In the genomic region with DNA sequence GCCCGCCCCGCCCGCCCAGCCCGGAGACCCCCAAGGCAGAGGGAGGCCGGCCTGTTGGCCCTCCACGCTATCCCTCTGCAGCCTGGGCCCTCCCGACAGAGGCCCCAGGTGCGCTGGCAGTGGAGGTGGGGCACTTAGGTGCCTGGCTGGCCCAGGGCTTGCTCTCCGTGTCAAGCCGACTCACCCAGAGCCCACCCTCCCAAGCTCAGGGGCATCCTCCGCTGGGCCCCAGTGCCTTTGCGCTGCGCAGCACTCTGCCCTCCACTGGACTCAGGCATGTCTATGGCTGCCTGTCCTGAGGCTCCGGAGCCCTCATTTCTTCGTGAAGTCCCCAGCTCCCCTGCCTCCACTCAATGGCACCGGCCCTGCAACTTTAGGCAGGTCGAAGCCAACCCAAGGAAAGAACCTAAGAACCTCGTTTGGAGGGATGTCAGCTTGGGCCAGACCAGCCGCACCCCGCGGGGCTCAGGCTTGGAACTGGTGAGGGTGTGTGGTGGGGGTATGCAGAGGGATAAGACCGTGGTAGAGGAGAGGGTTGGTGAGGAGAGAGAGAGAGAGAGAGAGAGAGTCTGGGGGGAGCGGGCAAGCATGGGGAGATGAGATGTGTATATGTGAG, we compare ENCODE assay signal across 9 cellular contexts. TPM values are rescaled to one million over a fixed set of nuclear protein-coding genes. Genes with fewer than 3 reads are reported as not detected.
DNase-seq lines count a peak whose midpoint lies in the region; ATAC-seq and TF ChIP-seq lines count a peak whose summit lies in the region.
"Had no signal": no experiment of that assay in that cellular context is flagged by ENCODE, and none has a peak within 500 bp of the region (broad histone marks: within the 10 kb centered on the region; RNA-seq: fewer than 3 reads in every experiment).

No MANE protein-coding gene starts in this region.

- no peaks in the 10 kb centered on the region for H3K9me3 ChIP-seq in iPS-15b (ENCODE audit: control insufficient read depth, insufficient read depth, low read length)

- peak; percentile 25 for ATAC-seq in activated CD4-positive, alpha-beta T cell treated with anti-CD3 and anti-CD28 coated beads for 36 hours
- ATAC-seq in activated CD8-positive, alpha-beta T cell treated with anti-CD3 and anti-CD28 coated beads for 36 hours = peak; percentile 28

- H3K27ac ChIP-seq in temporal lobe (ENCODE audit: low read depth, low read length) = peak overlapping the region; percentile 27

- H3K27me3 ChIP-seq in iPS-15b (ENCODE audit: control insufficient read depth, insufficient read depth, low read length) = peaks cover 5% of the 10 kb centered on the region

- H3K9ac ChIP-seq in iPS-15b (ENCODE audit: low read depth, low read length) = no peak overlapping the region

- no peak for DNase-seq in activated CD4-positive, alpha-beta T cell treated with anti-CD3 and anti-CD28 coated beads for 36 hours
- DNase-seq in activated CD4-positive, alpha-beta T cell treated with anti-CD3 and anti-CD28 coated beads, Interleukin-2, amount 10 ng/mL, durations not matched to agents 24 days and 14 days = no peak
- no peak for DNase-seq in activated CD8-positive, alpha-beta T cell treated with anti-CD3 and anti-CD28 coated beads for 36 hours
- no peak for DNase-seq in NCI-H345 (lab: John Stamatoyannopoulos, UW)
- no peak for DNase-seq in LoVo (ENCODE audit: low spot score)
- no peak for DNase-seq in GM19240 (ENCODE audit: insufficient read length, low spot score)
- DNase-seq: SHP77 had no signal

- H3K4me3 Mint-ChIP-seq in activated CD4-positive, alpha-beta T cell treated with anti-CD3 and anti-CD28 coated beads for 36 hours = no peak overlapping the region
- H3K4me3 Mint-ChIP-seq in activated CD4-positive, alpha-beta T cell treated with anti-CD3 and anti-CD28 coated beads, Interleukin-2, amount 10 ng/mL, durations not matched to agents 24 days and 14 days = no peak overlapping the region
- no peak overlapping the region for H3K4me3 Mint-ChIP-seq in activated CD8-positive, alpha-beta T cell treated with anti-CD3 and anti-CD28 coated beads for 36 hours

- no peaks in the 10 kb centered on the region for H3K9me3 Mint-ChIP-seq in activated CD4-positive, alpha-beta T cell treated with anti-CD3 and anti-CD28 coated beads for 36 hours (ENCODE audit: low read depth)
- no peaks in the 10 kb centered on the region for H3K9me3 Mint-ChIP-seq in activated CD4-positive, alpha-beta T cell treated with anti-CD3 and anti-CD28 coated beads, Interleukin-2, amount 10 ng/mL, durations not matched to agents 24 days and 14 days
- H3K9me3 Mint-ChIP-seq in activated CD8-positive, alpha-beta T cell treated with anti-CD3 and anti-CD28 coated beads for 36 hours = no peaks in the 10 kb centered on the region

- H3K36me3 ChIP-seq in iPS-15b (ENCODE audit: control insufficient read depth, insufficient read depth, low read length) = no peaks in the 10 kb centered on the region

- no peaks in the 10 kb centered on the region for H3K27me3 Mint-ChIP-seq in activated CD4-positive, alpha-beta T cell treated with anti-CD3 and anti-CD28 coated beads for 36 hours
- H3K27me3 Mint-ChIP-seq in activated CD4-positive, alpha-beta T cell treated with anti-CD3 and anti-CD28 coated beads, Interleukin-2, amount 10 ng/mL, durations not matched to agents 24 days and 14 days = no peaks in the 10 kb centered on the region
- H3K27me3 Mint-ChIP-seq in activated CD8-positive, alpha-beta T cell treated with anti-CD3 and anti-CD28 coated beads for 36 hours = no peaks in the 10 kb centered on the region

- H3K4me3 ChIP-seq in iPS-15b (ENCODE audit: low read depth, low read length) = peak overlapping the region; percentile 48

- no peaks in the 10 kb centered on the region for H3K4me1 ChIP-seq in iPS-15b (ENCODE audit: control insufficient read depth, insufficient read depth, low read length)

- no peaks in the 10 kb centered on the region for H3K36me3 Mint-ChIP-seq in activated CD4-positive, alpha-beta T cell treated with anti-CD3 and anti-CD28 coated beads for 36 hours (ENCODE audit: low read depth)
- H3K36me3 Mint-ChIP-seq in activated CD4-positive, alpha-beta T cell treated with anti-CD3 and anti-CD28 coated beads, Interleukin-2, amount 10 ng/mL, durations not matched to agents 24 days and 14 days (ENCODE audit: low read depth) = no peaks in the 10 kb centered on the region
- no peaks in the 10 kb centered on the region for H3K36me3 Mint-ChIP-seq in activated CD8-positive, alpha-beta T cell treated with anti-CD3 and anti-CD28 coated beads for 36 hours (ENCODE audit: low read depth)

- H3K4me1 Mint-ChIP-seq in activated CD4-positive, alpha-beta T cell treated with anti-CD3 and anti-CD28 coated beads for 36 hours = peaks cover 2% of the 10 kb centered on the region
- peaks cover 9% of the 10 kb centered on the region for H3K4me1 Mint-ChIP-seq in activated CD4-positive, alpha-beta T cell treated with anti-CD3 and anti-CD28 coated beads, Interleukin-2, amount 10 ng/mL, durations not matched to agents 24 days and 14 days
- peaks cover 4% of the 10 kb centered on the region for H3K4me1 Mint-ChIP-seq in activated CD8-positive, alpha-beta T cell treated with anti-CD3 and anti-CD28 coated beads for 36 hours (ENCODE audit: low read depth)

- CTCF ChIA-PET in activated CD4-positive, alpha-beta T cell treated with anti-CD3 and anti-CD28 coated beads for 36 hours (lab: Charles Lee) = interaction anchor here (0.9 to 1.9 kb wide), 6 partner anchors 12 to 260 kb away, joined by 3 to 4 read pairs (median 4); a partner anchor contains a TSS
- CTCF ChIA-PET in activated CD8-positive, alpha-beta T cell treated with anti-CD3 and anti-CD28 coated beads for 36 hours (lab: Charles Lee) = interaction anchor here (0.5 to 2.3 kb wide), 5 partner anchors 8 to 261 kb away, joined by 3 to 7 read pairs (median 5); a partner anchor contains a TSS

- H3K27ac Mint-ChIP-seq in activated CD4-positive, alpha-beta T cell treated with anti-CD3 and anti-CD28 coated beads for 36 hours = no peak overlapping the region
- H3K27ac Mint-ChIP-seq in activated CD4-positive, alpha-beta T cell treated with anti-CD3 and anti-CD28 coated beads, Interleukin-2, amount 10 ng/mL, durations not matched to agents 24 days and 14 days = no peak overlapping the region
- H3K27ac Mint-ChIP-seq in activated CD8-positive, alpha-beta T cell treated with anti-CD3 and anti-CD28 coated beads for 36 hours = no peak overlapping the region

- intact Hi-C loops in activated CD4-positive, alpha-beta T cell treated with anti-CD3 and anti-CD28 coated beads for 36 hours (cut with DNase I, micrococcal nuclease) = loop anchor here in 1 of 2 experiments (1.0 kb wide), 2 partner anchors 136 to 261 kb away; no protein-coding TSS in a partner anchor
- intact Hi-C loops in activated CD4-positive, alpha-beta T cell treated with anti-CD3 and anti-CD28 coated beads, Interleukin-2, amount 10 ng/mL, durations not matched to agents 24 days and 14 days (cut with micrococcal nuclease) = loop anchor here (1.0 kb wide), 2 partner anchors 18 to 261 kb away; no protein-coding TSS in a partner anchor
- intact Hi-C loops in activated CD8-positive, alpha-beta T cell treated with anti-CD3 and anti-CD28 coated beads for 36 hours (cut with micrococcal nuclease) = no loop called here

- POLR2A ChIA-PET in activated CD4-positive, alpha-beta T cell treated with anti-CD3 and anti-CD28 coated beads for 36 hours (lab: Charles Lee) = no interaction called here
- POLR2A ChIA-PET in activated CD8-positive, alpha-beta T cell treated with anti-CD3 and anti-CD28 coated beads for 36 hours (lab: Charles Lee) = interaction anchor here (1.0 kb wide), 1 partner anchor 269 kb away, joined by 5 read pairs; no protein-coding TSS in a partner anchor

- TF ChIP-seq CTCF in activated CD8-positive, alpha-beta T cell treated with anti-CD3 and anti-CD28 coated beads for 36 hours (IDR thresholded peaks at IDR 0.05) = peak; percentile 71

RNA-seq across cellular contexts. Expression of a gene that starts 11.1 kb away (rescaled TPM):
- 10 to 100 TPM; 65.2 to 82.1 TPM for total RNA-seq in activated CD4-positive, alpha-beta T cell treated with anti-CD3 and anti-CD28 coated beads for 36 hours
- total RNA-seq in activated CD4-positive, alpha-beta T cell treated with anti-CD3 and anti-CD28 coated beads, Interleukin-2, amount 10 ng/mL, durations not matched to agents 24 days and 14 days = 86.9 and 88.6 TPM in 2 replicates
- total RNA-seq in activated CD8-positive, alpha-beta T cell treated with anti-CD3 and anti-CD28 coated beads for 36 hours = 10 to 100 TPM; 62.5 to 63.1 TPM
- total RNA-seq in temporal lobe = 3.0 TPM

RNA-seq across cellular contexts. Expression of a gene that starts 11.2 kb away (rescaled TPM):
- 1 to 10 TPM; 1.8 to 2.2 TPM for total RNA-seq in activated CD4-positive, alpha-beta T cell treated with anti-CD3 and anti-CD28 coated beads for 36 hours
- total RNA-seq in activated CD4-positive, alpha-beta T cell treated with anti-CD3 and anti-CD28 coated beads, Interleukin-2, amount 10 ng/mL, durations not matched to agents 24 days and 14 days = 5.7 and 6.8 TPM in 2 replicates
- under 1 TPM; 0.20 to 0.36 TPM for total RNA-seq in activated CD8-positive, alpha-beta T cell treated with anti-CD3 and anti-CD28 coated beads for 36 hours
- total RNA-seq in temporal lobe = 172 TPM

RNA-seq across cellular contexts. Expression of a gene that starts 31.4 kb away (rescaled TPM):
- 1 to 10 TPM; 2.2 to 3.0 TPM for total RNA-seq in activated CD4-positive, alpha-beta T cell treated with anti-CD3 and anti-CD28 coated beads for 36 hours
- total RNA-seq in activated CD4-positive, alpha-beta T cell treated with anti-CD3 and anti-CD28 coated beads, Interleukin-2, amount 10 ng/mL, durations not matched to agents 24 days and 14 days = 3.4 TPM in 2 replicates
- 1 to 10 TPM; 4.0 TPM for total RNA-seq in activated CD8-positive, alpha-beta T cell treated with anti-CD3 and anti-CD28 coated beads for 36 hours
- 0.49 TPM for total RNA-seq in temporal lobe

RNA-seq across cellular contexts. Expression of a gene that starts 40.5 kb away (rescaled TPM):
- under 1 TPM; 0.30 to 0.54 TPM for total RNA-seq in activated CD4-positive, alpha-beta T cell treated with anti-CD3 and anti-CD28 coated beads for 36 hours
- 1.3 and 1.4 TPM in 2 replicates for total RNA-seq in activated CD4-positive, alpha-beta T cell treated with anti-CD3 and anti-CD28 coated beads, Interleukin-2, amount 10 ng/mL, durations not matched to agents 24 days and 14 days
- under 1 TPM in 1 of 2 experiments, not detected in 1; 0.43 TPM for total RNA-seq in activated CD8-positive, alpha-beta T cell treated with anti-CD3 and anti-CD28 coated beads for 36 hours
- total RNA-seq in temporal lobe = 3.7 TPM

Comparison
In these comparisons a context has a peak if more than half of its experiments do, and no peak if none do; other contexts are left out.
1. RNA of a gene that starts 11.1 kb away (total RNA-seq): 86.9 to 88.6 TPM in activated CD4-positive, alpha-beta T cell treated with anti-CD3 and anti-CD28 coated beads, Interleukin-2, amount 10 ng/mL, durations not matched to agents 24 days and 14 days, 65.2 to 82.1 TPM in activated CD4-positive, alpha-beta T cell treated with anti-CD3 and anti-CD28 coated beads for 36 hours and 62.5 to 63.1 TPM in activated CD8-positive, alpha-beta T cell treated with anti-CD3 and anti-CD28 coated beads for 36 hours; 3.0 TPM in temporal lobe (single experiment); every median in the first group is over 10 times any median in the second.
2. RNA of a gene that starts 11.2 kb away (total RNA-seq): 172 TPM in temporal lobe (single experiment); 5.7 to 6.8 TPM in activated CD4-positive, alpha-beta T cell treated with anti-CD3 and anti-CD28 coated beads, Interleukin-2, amount 10 ng/mL, durations not matched to agents 24 days and 14 days, 1.8 to 2.2 TPM in activated CD4-positive, alpha-beta T cell treated with anti-CD3 and anti-CD28 coated beads for 36 hours and 0.20 to 0.36 TPM in activated CD8-positive, alpha-beta T cell treated with anti-CD3 and anti-CD28 coated beads for 36 hours; every median in the first group is over 10 times any median in the second.